ENCODE assay signal across 1 cellular context in the genomic region with DNA sequence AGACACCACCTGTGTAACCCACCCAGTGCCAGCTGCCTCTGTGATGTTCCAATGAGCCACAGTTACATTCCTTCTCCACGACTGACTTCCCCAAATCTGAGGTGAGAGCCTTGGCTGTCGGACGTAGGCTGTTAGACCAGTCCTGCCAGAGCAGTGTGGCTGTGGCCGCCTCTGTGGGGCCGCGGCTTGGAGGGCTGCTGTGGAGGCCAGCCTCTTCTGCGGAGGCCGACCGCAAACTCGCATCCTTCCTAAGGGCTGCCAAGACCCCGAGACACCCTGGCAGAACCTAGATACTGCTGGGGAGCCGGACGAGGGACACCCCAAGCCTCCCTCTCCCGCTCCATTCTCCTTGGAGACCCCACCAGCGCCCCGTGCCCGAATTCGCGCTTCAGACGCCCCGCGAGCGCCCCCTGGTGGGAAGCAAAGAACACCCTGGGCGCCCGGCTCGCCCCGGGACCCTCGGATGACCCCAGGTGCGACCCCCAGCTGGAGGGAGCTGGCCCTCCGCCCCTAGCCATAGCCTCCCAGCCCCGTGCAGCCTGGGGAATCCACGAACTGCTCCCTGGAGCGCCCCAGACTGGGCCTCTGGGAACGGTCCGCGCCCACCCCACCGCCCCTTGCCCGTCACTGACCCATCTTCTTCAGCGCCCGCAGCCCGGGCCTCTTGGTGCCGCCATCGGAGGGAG.
TF ChIP-seq lines count a peak whose summit lies in the region.

No MANE protein-coding gene starts in this region.

TF ChIP-seq in HepG2, 621 proteins besides CTCF, POLR2A, EP300 and RAD21 (continues in another document):
- TF ChIP-seq CEBPG (CRISPR knock-in tag; IDR thresholded peaks at IDR 0.05) (no peak), SMARCC2 (IDR thresholded peaks at IDR 0.05) (no peak), DR1 (CRISPR knock-in tag; IDR thresholded peaks at IDR 0.05) (0 out of 2 replicates have a peak, but pooled peaks have one; percentile 4), ZNF260 (CRISPR knock-in tag; IDR thresholded peaks at IDR 0.05; ENCODE audit: borderline replicate concordance, low read depth) (no peak), NCOA1 (CRISPR knock-in tag; IDR thresholded peaks at IDR 0.05) (no peak), ZFX (CRISPR knock-in tag; IDR thresholded peaks at IDR 0.05; ENCODE audit: low read depth) (no peak), ERF (CRISPR knock-in tag; IDR thresholded peaks at IDR 0.05) (0 out of 2 replicates have a peak, but pooled peaks have one; percentile 37), HOXA5 (CRISPR knock-in tag; IDR thresholded peaks at IDR 0.05) (0 out of 2 replicates have a peak, but pooled peaks have one; percentile 40), SOX6 (IDR thresholded peaks at IDR 0.05) (no peak), SOX6 (CRISPR knock-in tag; IDR thresholded peaks at IDR 0.05) (no peak; the same call in 1 of the 2 replicates), NFRKB (IDR thresholded peaks at IDR 0.05) (no peak), POGZ (CRISPR knock-in tag; IDR thresholded peaks at IDR 0.05) (peak; percentile 63; the same call in 1 of the 2 replicates), ZNF709 (CRISPR knock-in tag; IDR thresholded peaks at IDR 0.05) (no peak), GLI4 (CRISPR knock-in tag; IDR thresholded peaks at IDR 0.05; ENCODE audit: borderline replicate concordance) (peak; percentile 48; the same call in 1 of the 2 replicates), TP53 (CRISPR knock-in tag; conservative IDR thresholded peaks at IDR 0.05) (no peak), SP5 (CRISPR knock-in tag; IDR thresholded peaks at IDR 0.05; ENCODE audit: borderline replicate concordance, low read depth) (no peak), CHD4 (IDR thresholded peaks at IDR 0.05; ENCODE audit: borderline replicate concordance, low read length) (peak; percentile 68; the same call in 1 of the 2 replicates), SMAD9 (CRISPR knock-in tag; IDR thresholded peaks at IDR 0.05) (no peak), MAFK (conservative IDR thresholded peaks at IDR 0.05 in 1 of 2, IDR thresholded peaks at IDR 0.05 in 1 of 2; ENCODE audit: low read length in 2 of 2) (no peak), ZNF605 (CRISPR knock-in tag; IDR thresholded peaks at IDR 0.05) (no peak; the same call in none of the 2 replicates), ZNF703 (CRISPR knock-in tag; IDR thresholded peaks at IDR 0.05; ENCODE audit: borderline replicate concordance) (no peak), ZNF354B (CRISPR knock-in tag; IDR thresholded peaks at IDR 0.05) (no peak), ZBTB42 (CRISPR knock-in tag; IDR thresholded peaks at IDR 0.05) (no peak), CHD2 (IDR thresholded peaks at IDR 0.05; ENCODE audit: low read depth, low read length) (no peak), TEAD2 (CRISPR knock-in tag; IDR thresholded peaks at IDR 0.05) (no peak)
- TF ChIP-seq, protein P1, sequence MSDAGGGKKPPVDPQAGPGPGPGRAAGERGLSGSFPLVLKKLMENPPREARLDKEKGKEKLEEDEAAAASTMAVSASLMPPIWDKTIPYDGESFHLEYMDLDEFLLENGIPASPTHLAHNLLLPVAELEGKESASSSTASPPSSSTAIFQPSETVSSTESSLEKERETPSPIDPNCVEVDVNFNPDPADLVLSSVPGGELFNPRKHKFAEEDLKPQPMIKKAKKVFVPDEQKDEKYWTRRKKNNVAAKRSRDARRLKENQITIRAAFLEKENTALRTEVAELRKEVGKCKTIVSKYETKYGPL (CRISPR knock-in tag; IDR thresholded peaks at IDR 0.05): no peak
- TF ChIP-seq, protein P2, sequence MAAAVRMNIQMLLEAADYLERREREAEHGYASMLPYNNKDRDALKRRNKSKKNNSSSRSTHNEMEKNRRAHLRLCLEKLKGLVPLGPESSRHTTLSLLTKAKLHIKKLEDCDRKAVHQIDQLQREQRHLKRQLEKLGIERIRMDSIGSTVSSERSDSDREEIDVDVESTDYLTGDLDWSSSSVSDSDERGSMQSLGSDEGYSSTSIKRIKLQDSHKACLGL (CRISPR knock-in tag; IDR thresholded peaks at IDR 0.05): peak; percentile 74; the same call in 1 of the 2 replicates
- TF ChIP-seq, protein P3, sequence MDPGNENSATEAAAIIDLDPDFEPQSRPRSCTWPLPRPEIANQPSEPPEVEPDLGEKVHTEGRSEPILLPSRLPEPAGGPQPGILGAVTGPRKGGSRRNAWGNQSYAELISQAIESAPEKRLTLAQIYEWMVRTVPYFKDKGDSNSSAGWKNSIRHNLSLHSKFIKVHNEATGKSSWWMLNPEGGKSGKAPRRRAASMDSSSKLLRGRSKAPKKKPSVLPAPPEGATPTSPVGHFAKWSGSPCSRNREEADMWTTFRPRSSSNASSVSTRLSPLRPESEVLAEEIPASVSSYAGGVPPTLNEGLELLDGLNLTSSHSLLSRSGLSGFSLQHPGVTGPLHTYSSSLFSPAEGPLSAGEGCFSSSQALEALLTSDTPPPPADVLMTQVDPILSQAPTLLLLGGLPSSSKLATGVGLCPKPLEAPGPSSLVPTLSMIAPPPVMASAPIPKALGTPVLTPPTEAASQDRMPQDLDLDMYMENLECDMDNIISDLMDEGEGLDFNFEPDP (CRISPR knock-in tag; conservative IDR thresholded peaks at IDR 0.05): no peak
- TF ChIP-seq, protein P4, sequence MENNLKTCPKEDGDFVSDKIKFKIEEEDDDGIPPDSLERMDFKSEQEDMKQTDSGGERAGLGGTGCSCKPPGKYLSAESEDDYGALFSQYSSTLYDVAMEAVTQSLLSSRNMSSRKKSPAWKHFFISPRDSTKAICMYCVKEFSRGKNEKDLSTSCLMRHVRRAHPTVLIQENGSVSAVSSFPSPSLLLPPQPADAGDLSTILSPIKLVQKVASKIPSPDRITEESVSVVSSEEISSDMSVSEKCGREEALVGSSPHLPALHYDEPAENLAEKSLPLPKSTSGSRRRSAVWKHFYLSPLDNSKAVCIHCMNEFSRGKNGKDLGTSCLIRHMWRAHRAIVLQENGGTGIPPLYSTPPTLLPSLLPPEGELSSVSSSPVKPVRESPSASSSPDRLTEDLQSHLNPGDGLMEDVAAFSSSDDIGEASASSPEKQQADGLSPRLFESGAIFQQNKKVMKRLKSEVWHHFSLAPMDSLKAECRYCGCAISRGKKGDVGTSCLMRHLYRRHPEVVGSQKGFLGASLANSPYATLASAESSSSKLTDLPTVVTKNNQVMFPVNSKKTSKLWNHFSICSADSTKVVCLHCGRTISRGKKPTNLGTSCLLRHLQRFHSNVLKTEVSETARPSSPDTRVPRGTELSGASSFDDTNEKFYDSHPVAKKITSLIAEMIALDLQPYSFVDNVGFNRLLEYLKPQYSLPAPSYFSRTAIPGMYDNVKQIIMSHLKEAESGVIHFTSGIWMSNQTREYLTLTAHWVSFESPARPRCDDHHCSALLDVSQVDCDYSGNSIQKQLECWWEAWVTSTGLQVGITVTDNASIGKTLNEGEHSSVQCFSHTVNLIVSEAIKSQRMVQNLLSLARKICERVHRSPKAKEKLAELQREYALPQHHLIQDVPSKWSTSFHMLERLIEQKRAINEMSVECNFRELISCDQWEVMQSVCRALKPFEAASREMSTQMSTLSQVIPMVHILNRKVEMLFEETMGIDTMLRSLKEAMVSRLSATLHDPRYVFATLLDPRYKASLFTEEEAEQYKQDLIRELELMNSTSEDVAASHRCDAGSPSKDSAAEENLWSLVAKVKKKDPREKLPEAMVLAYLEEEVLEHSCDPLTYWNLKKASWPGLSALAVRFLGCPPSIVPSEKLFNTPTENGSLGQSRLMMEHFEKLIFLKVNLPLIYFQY (CRISPR knock-in tag; IDR thresholded peaks at IDR 0.05; ENCODE audit: borderline replicate concordance): peak; percentile 55; the same call in 1 of the 2 replicates
- TF ChIP-seq, protein P5, sequence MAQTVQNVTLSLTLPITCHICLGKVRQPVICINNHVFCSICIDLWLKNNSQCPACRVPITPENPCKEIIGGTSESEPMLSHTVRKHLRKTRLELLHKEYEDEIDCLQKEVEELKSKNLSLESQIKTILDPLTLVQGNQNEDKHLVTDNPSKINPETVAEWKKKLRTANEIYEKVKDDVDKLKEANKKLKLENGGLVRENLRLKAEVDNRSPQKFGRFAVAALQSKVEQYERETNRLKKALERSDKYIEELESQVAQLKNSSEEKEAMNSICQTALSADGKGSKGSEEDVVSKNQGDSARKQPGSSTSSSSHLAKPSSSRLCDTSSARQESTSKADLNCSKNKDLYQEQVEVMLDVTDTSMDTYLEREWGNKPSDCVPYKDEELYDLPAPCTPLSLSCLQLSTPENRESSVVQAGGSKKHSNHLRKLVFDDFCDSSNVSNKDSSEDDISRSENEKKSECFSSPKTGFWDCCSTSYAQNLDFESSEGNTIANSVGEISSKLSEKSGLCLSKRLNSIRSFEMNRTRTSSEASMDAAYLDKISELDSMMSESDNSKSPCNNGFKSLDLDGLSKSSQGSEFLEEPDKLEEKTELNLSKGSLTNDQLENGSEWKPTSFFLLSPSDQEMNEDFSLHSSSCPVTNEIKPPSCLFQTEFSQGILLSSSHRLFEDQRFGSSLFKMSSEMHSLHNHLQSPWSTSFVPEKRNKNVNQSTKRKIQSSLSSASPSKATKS (CRISPR knock-in tag; IDR thresholded peaks at IDR 0.05): no peak
- TF ChIP-seq, protein P6, sequence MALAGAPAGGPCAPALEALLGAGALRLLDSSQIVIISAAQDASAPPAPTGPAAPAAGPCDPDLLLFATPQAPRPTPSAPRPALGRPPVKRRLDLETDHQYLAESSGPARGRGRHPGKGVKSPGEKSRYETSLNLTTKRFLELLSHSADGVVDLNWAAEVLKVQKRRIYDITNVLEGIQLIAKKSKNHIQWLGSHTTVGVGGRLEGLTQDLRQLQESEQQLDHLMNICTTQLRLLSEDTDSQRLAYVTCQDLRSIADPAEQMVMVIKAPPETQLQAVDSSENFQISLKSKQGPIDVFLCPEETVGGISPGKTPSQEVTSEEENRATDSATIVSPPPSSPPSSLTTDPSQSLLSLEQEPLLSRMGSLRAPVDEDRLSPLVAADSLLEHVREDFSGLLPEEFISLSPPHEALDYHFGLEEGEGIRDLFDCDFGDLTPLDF (CRISPR knock-in tag; IDR thresholded peaks at IDR 0.05): no peak
- TF ChIP-seq, protein P7, sequence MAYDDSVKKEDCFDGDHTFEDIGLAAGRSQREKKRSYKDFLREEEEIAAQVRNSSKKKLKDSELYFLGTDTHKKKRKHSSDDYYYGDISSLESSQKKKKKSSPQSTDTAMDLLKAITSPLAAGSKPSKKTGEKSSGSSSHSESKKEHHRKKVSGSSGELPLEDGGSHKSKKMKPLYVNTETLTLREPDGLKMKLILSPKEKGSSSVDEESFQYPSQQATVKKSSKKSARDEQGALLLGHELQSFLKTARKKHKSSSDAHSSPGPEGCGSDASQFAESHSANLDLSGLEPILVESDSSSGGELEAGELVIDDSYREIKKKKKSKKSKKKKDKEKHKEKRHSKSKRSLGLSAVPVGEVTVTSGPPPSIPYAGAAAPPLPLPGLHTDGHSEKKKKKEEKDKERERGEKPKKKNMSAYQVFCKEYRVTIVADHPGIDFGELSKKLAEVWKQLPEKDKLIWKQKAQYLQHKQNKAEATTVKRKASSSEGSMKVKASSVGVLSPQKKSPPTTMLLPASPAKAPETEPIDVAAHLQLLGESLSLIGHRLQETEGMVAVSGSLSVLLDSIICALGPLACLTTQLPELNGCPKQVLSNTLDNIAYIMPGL (CRISPR knock-in tag; IDR thresholded peaks at IDR 0.05; ENCODE audit: borderline replicate concordance in 1 of 2, low read depth in 1 of 2): peak; percentile 58 to 83
- TF ChIP-seq, protein P8, sequence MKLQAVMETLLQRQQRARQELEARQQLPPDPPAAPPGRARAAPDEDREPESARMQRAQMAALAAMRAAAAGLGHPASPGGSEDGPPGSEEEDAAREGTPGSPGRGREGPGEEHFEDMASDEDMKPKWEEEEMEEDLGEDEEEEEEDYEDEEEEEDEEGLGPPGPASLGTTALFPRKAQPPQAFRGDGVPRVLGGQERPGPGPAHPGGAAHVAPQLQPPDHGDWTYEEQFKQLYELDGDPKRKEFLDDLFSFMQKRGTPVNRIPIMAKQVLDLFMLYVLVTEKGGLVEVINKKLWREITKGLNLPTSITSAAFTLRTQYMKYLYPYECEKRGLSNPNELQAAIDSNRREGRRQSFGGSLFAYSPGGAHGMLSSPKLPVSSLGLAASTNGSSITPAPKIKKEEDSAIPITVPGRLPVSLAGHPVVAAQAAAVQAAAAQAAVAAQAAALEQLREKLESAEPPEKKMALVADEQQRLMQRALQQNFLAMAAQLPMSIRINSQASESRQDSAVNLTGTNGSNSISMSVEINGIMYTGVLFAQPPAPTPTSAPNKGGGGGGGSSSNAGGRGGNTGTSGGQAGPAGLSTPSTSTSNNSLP (IDR thresholded peaks at IDR 0.05; ENCODE audit: low read depth, low read length): no peak
- TF ChIP-seq, protein P9, sequence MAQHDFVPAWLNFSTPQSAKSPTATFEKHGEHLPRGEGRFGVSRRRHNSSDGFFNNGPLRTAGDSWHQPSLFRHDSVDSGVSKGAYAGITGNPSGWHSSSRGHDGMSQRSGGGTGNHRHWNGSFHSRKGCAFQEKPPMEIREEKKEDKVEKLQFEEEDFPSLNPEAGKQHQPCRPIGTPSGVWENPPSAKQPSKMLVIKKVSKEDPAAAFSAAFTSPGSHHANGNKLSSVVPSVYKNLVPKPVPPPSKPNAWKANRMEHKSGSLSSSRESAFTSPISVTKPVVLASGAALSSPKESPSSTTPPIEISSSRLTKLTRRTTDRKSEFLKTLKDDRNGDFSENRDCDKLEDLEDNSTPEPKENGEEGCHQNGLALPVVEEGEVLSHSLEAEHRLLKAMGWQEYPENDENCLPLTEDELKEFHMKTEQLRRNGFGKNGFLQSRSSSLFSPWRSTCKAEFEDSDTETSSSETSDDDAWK (CRISPR knock-in tag; IDR thresholded peaks at IDR 0.05): no peak
